Comparison of ENCODE assay signal across 8 cellular contexts in the genomic region with DNA sequence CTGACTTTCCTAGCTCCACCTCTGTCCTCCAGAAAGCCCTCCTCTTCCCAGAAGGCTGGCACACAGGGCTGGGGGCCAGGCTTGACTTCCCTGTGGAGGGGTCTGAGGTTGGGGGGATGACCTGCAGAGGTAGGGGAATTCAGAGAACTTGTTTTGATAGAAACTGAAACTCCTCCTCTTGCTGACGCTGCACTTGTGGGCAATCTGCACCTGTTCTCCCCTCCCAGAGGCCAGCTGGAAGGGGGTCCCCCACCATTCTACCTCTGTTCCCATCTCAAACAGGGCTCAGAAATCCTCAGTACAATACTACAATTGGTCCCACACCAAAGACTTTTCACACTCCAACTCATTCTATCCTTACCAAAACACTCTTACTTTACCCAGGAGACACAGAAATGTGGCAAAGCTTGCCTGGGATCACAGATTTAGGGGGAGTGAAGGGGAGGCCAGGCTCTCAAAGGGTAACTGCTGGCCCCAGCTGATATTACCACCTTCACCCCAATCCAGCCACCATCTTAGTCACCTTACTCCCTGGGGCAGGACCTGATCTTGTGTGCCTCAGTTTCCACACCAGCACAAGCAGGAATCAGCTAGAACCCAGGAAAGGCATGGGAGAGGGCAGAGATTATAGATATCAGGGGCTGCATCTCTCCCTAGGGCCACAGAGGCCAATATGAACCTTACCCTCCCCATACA. TPM values are rescaled to one million over a fixed set of nuclear protein-coding genes. Genes with fewer than 3 reads are reported as not detected.
A peak's percentile ranks its signal among the peaks of the same experiment; 100 is the strongest.
DNase-seq lines count a peak whose midpoint lies in the region; ATAC-seq and TF ChIP-seq lines count a peak whose summit lies in the region.

No MANE protein-coding gene starts in this region.

- no peak for ATAC-seq in heart right ventricle

- H3K27ac Mint-ChIP-seq in IgD-negative memory B cell: peak overlapping the region; percentile 98 to 99 (median 99)

- POLR2A ChIA-PET in A673 (lab: Charles Lee; ENCODE audit: low non-redundant PET): no interaction called here

- TF ChIP-seq CTCF in heart right ventricle (IDR thresholded peaks at IDR 0.05) (no peak), A673 (conservative IDR thresholded peaks at IDR 0.05; ENCODE audit: low read depth, low read length) (no peak)

- intact Hi-C loops in heart right ventricle (cut with DNase I): no loop called here
- intact Hi-C loops in A673 (cut with micrococcal nuclease; ENCODE audit: unreplicated experiment): no loop called here

- CTCF ChIA-PET in A673 (lab: Charles Lee): no interaction called here

- H3K36me3 ChIP-seq in heart right ventricle: peaks cover 0 to 51% (median 0%) of the 10 kb centered on the region in 9 donors
- peaks cover 10% of the 10 kb centered on the region for H3K36me3 ChIP-seq in A673 (ENCODE audit: insufficient read depth, low read length, poor library complexity, severe bottlenecking)

- H3K27me3 ChIP-seq in heart right ventricle (no peaks in the 10 kb centered on the region), A673 (replicated peaks; ENCODE audit: insufficient read depth, low read depth, low read length, poor library complexity) (no peaks in the 10 kb centered on the region)

- peak overlapping the region; percentile 77 to 89 (median 84) for H3K4me3 Mint-ChIP-seq in IgD-negative memory B cell

- 78 to 82% methylated on average over 1 of the region's 1 CpG for WGBS in heart right ventricle, 2 donors

- H3K9me3 ChIP-seq in heart right ventricle (no peaks in the 10 kb centered on the region), A673 (ENCODE audit: low read depth, low read length, poor library complexity, severe bottlenecking) (no peaks in the 10 kb centered on the region)

- H3K9me3 Mint-ChIP-seq in IgD-negative memory B cell: no peaks in the 10 kb centered on the region

- H3K27ac ChIP-seq in heart right ventricle: peak overlapping the region in 2 of 10 donors; percentile 29 to 89
- no peak overlapping the region for H3K27ac ChIP-seq in A673 (ENCODE audit: low read depth, low read length, poor library complexity, severe bottlenecking)

- H3K4me1 ChIP-seq in heart right ventricle (peaks cover 0 to 74% (median 18%) of the 10 kb centered on the region in 9 donors), A673 (ENCODE audit: insufficient read depth, low read length, poor library complexity, severe bottlenecking) (no peaks in the 10 kb centered on the region)

- peaks cover 15% of the 10 kb centered on the region for H3K36me3 Mint-ChIP-seq in IgD-negative memory B cell

- peaks cover 58 to 81% (median 80%) of the 10 kb centered on the region in 3 donors for H3K4me1 Mint-ChIP-seq in IgD-negative memory B cell

- H3K4me3 ChIP-seq in heart right ventricle: no peak overlapping the region
- H3K4me3 ChIP-seq in A673 (ENCODE audit: low read depth, low read length, poor library complexity, severe bottlenecking): no peak overlapping the region

- DNase-seq in activated gamma-delta T cell treated with Interleukin-2 at 50 U/mL for 16 hours (peak; percentile 39), activated gamma-delta T cell (lab: John Stamatoyannopoulos, UW) (no peak), heart right ventricle (no peak), A673 (ENCODE audit: low spot score) (no peak), ecto neural progenitor cell (ENCODE audit: low spot score) (no peak)
- peak; percentile 78 for DNase-seq in activated naive CD4-positive, alpha-beta T cell treated with anti-CD3 and anti-CD28 coated beads, Interleukin-2, amount 50 U/mL, for 16 hours
- DNase-seq in stimulated activated naive CD4-positive, alpha-beta T cell treated with Interleukin-2 at 50 U/mL for 16 hours (lab: John Stamatoyannopoulos, UW): peak; percentile 78

- peaks cover 9% of the 10 kb centered on the region for H3K27me3 Mint-ChIP-seq in IgD-negative memory B cell

- no TSS peak for BruUV-seq in A673 (replicated peaks; lab: Mats Ljungman, UMichigan)

RNA-seq across cellular contexts. Expression of a gene that starts 18.5 kb away (rescaled TPM):
- 30.2 TPM for polyA plus RNA-seq in IgD-negative memory B cell
- total RNA-seq in heart right ventricle: 10 to 100 TPM; 17.9 to 27.3 (median 24.7) TPM
- polyA plus RNA-seq in heart right ventricle: 10 to 100 TPM; 25.4 to 26.6 TPM
- total RNA-seq in A673 (2021): 58.0 and 67.5 TPM in 2 replicates

RNA-seq across cellular contexts. Expression of a gene that starts 20.0 kb away (rescaled TPM):
- polyA plus RNA-seq in IgD-negative memory B cell: 216 TPM
- total RNA-seq in heart right ventricle: 10 to 100 TPM in 1 of 10 donors, 1 to 10 TPM in 9; 2.0 to 14.0 (median 3.3) TPM
- 1 to 10 TPM; 1.8 to 3.9 TPM for polyA plus RNA-seq in heart right ventricle
- 14.9 and 19.9 TPM in 2 replicates for total RNA-seq in A673 (2021)

RNA-seq across cellular contexts. Expression of a gene that starts 27.4 kb away (rescaled TPM):
- polyA plus RNA-seq in IgD-negative memory B cell (9.6 TPM), heart right ventricle (10 to 100 TPM in 1 of 2 donors, 1 to 10 TPM in 1; 6.4 to 27.7 TPM)
- total RNA-seq in heart right ventricle (10 to 100 TPM in 8 of 10 donors, 1 to 10 TPM in 2; 9.0 to 18.2 (median 12.4) TPM), A673 (2021) (21.7 and 30.4 TPM in 2 replicates)

RNA-seq across cellular contexts. Expression of a gene that starts 32.8 kb away (rescaled TPM):
- polyA plus RNA-seq in IgD-negative memory B cell: 0.13 TPM
- 1 to 10 TPM in 1 of 10 donors, under 1 TPM in 9; 0.13 to 1.7 (median 0.32) TPM for total RNA-seq in heart right ventricle
- under 1 TPM; 0.44 to 0.48 TPM for polyA plus RNA-seq in heart right ventricle
- 3.6 and 4.3 TPM in 2 replicates for total RNA-seq in A673 (2021)

RNA-seq across cellular contexts. Expression of a gene that starts 41.1 kb away (rescaled TPM):
- polyA plus RNA-seq in IgD-negative memory B cell (99.8 TPM), heart right ventricle (100 to 1,000 TPM in 1 of 2 donors, 10 to 100 TPM in 1; 99.8 to 127 TPM)
- total RNA-seq in heart right ventricle (10 to 100 TPM; 41.2 to 75.5 (median 52.8) TPM), A673 (2021) (113 and 133 TPM in 2 replicates)

Comparison
In these comparisons a context has a peak if more than half of its experiments do, and no peak if none do; other contexts are left out.
1. DNase-seq: peak in activated gamma-delta T cell treated with Interleukin-2 at 50 U/mL for 16 hours (single experiment), activated naive CD4-positive, alpha-beta T cell treated with anti-CD3 and anti-CD28 coated beads, Interleukin-2, amount 50 U/mL, for 16 hours (single experiment) and stimulated activated naive CD4-positive, alpha-beta T cell treated with Interleukin-2 at 50 U/mL for 16 hours (single experiment); none in activated gamma-delta T cell (single experiment), heart right ventricle (0 of 2), A673 (single experiment) and ecto neural progenitor cell (single experiment).